Comparison of ENCODE assay signal across 17 cellular contexts in the genomic region with DNA sequence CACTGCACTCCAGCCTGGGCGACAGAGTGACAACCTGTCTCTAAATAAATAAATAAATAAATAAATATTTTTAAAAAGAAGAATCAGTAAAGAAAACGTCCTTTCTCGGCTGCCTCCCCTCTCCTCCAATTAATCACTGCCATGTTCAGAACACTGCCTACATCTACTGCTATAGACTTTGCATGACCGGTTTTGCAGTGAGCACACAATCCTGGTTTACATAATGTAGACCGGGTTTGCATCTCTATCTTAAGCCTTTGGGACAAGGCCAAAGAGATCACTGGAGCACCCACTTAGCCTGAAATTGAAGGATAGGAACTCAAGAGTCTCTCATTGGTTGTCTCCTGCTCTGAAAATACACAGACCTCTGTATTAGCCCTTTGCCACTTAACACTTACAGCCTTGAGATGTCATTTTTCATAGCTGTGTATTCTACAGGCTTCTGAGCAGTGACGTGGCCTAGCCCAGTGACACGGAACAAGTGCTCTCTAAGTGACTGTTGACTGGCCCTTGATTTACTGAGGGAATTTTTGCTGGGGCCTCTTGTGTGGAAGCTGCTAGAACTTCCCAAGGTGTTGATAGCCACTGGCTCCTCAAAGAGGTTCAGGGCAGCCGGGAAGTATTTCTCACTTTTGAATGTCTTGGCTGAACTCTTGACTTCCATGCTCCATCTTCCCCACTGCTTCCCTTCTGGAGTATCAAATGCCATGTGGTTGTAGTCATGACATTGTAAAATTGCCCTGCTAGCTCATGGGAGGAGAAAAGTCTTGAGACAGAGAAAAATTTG. TPM values are rescaled to one million over a fixed set of nuclear protein-coding genes. Genes with fewer than 3 reads are reported as not detected.
A peak's percentile ranks its signal among the peaks of the same experiment; 100 is the strongest.
DNase-seq lines count a peak whose midpoint lies in the region; ATAC-seq and TF ChIP-seq lines count a peak whose summit lies in the region.
"Had no signal": no experiment of that assay in that cellular context is flagged by ENCODE, and none has a peak within 500 bp of the region (broad histone marks: within the 10 kb centered on the region; RNA-seq: fewer than 3 reads in every experiment).

No MANE protein-coding gene starts in this region.

- peak overlapping the region; percentile 25 for H2AFZ ChIP-seq in osteoblast (ENCODE audit: low read length)

- DNase-seq in DMS79 (lab: John Stamatoyannopoulos, UW) (peak; percentile 38), NCI-H2029 treated with DMSO at 0.1 percent for 48 hours (lab: John Stamatoyannopoulos, UW) (peak; percentile 96), fibroblast of gingiva (ENCODE audit: low read depth) (peak; percentile 59), osteoblast (ENCODE audit: insufficient read length, low spot score, missing footprints) (no peak), mesothelial cell of epicardium (ENCODE audit: low spot score in 2 of 2, unreplicated experiment in 2 of 2) (no peak), DMS 273 treated with DMSO at 0.1 percent for 48 hours (lab: John Stamatoyannopoulos, UW) (no peak), iPS-NIHi7 (ENCODE audit: extremely low spot score) (no peak)
- DNase-seq: anterior cingulate cortex; CD4-positive, alpha-beta T cell; effector CD4-positive, alpha-beta T cell; naive thymus-derived CD8-positive, alpha-beta T cell; NCI-H774; SIG-M5; stimulated activated naive CD4-positive, alpha-beta T cell had no signal

- H3K4me3 Mint-ChIP-seq in mesothelial cell of epicardium: no peak overlapping the region
- H3K4me3 Mint-ChIP-seq: activated T-helper 17 cell treated with anti-CD3 and anti-CD28 coated beads, Interleukin-2, amount 50 U/mL, for 72 hours; CD4-positive, alpha-beta T cell; naive thymus-derived CD8-positive, alpha-beta T cell had no signal

- peaks cover 6% of the 10 kb centered on the region for H3K4me1 Mint-ChIP-seq in mesothelial cell of epicardium
- H3K4me1 Mint-ChIP-seq: activated T-helper 17 cell treated with anti-CD3 and anti-CD28 coated beads, Interleukin-2, amount 50 U/mL, for 72 hours; naive thymus-derived CD8-positive, alpha-beta T cell had no signal

- no peaks in the 10 kb centered on the region for H4K20me1 ChIP-seq in osteoblast (ENCODE audit: insufficient read depth, low read length)

- H3K27ac Mint-ChIP-seq in mesothelial cell of epicardium: no peak overlapping the region
- H3K27ac Mint-ChIP-seq: activated T-helper 17 cell treated with anti-CD3 and anti-CD28 coated beads, Interleukin-2, amount 50 U/mL, for 72 hours; CD4-positive, alpha-beta T cell; naive thymus-derived CD8-positive, alpha-beta T cell had no signal

- peaks cover 1% of the 10 kb centered on the region for H3K27me3 Mint-ChIP-seq in mesothelial cell of epicardium (ENCODE audit: low read depth)
- H3K27me3 Mint-ChIP-seq: CD4-positive, alpha-beta T cell had no signal

- no peaks in the 10 kb centered on the region for H3K36me3 ChIP-seq in osteoblast (ENCODE audit: insufficient read depth, low read length)
- H3K36me3 ChIP-seq: gastroesophageal sphincter had no signal

- peaks cover 2% of the 10 kb centered on the region for H3K9me3 ChIP-seq in osteoblast (ENCODE audit: low read depth, low read length)

- H3K4me1 ChIP-seq in osteoblast (ENCODE audit: insufficient read depth, low read length): peaks cover 32% of the 10 kb centered on the region
- H3K4me1 ChIP-seq: gastroesophageal sphincter had no signal

- peak overlapping the region; percentile 95 for H3K27ac ChIP-seq in osteoblast (ENCODE audit: low read depth, low read length)
- H3K27ac ChIP-seq: gastroesophageal sphincter had no signal

- peaks cover 13% of the 10 kb centered on the region for H3K9me3 Mint-ChIP-seq in mesothelial cell of epicardium

- TF ChIP-seq CTCF in osteoblast (IDR thresholded peaks at IDR 0.05; ENCODE audit: extremely low read depth, low read depth, low read length): no peak
- TF ChIP-seq CTCF in mesothelial cell of epicardium (IDR thresholded peaks at IDR 0.05; ENCODE audit: unreplicated experiment): no peak

- no peaks in the 10 kb centered on the region for H3K79me2 ChIP-seq in osteoblast (ENCODE audit: insufficient read depth, low read length)

- no peaks in the 10 kb centered on the region for H3K36me3 Mint-ChIP-seq in mesothelial cell of epicardium

- H3K4me3 ChIP-seq in osteoblast (ENCODE audit: insufficient read depth, low read length): no peak overlapping the region
- H3K4me3 ChIP-seq: gastroesophageal sphincter had no signal

- ATAC-seq in HG03196 (IDR thresholded peaks at IDR 0.05; ENCODE audit: unreplicated experiment): no peak
- ATAC-seq: activated T-helper 17 cell treated with anti-CD3 and anti-CD28 coated beads, Interleukin-2, amount 50 U/mL, for 72 hours; gastroesophageal sphincter; naive thymus-derived CD8-positive, alpha-beta T cell had no signal

- H3K4me2 ChIP-seq in osteoblast (ENCODE audit: insufficient read depth, low read length): peak overlapping the region; percentile 3

- no peaks in the 10 kb centered on the region for H3K27me3 ChIP-seq in osteoblast (ENCODE audit: insufficient read depth, low read length)
- H3K27me3 ChIP-seq: gastroesophageal sphincter had no signal

RNA-seq across cellular contexts. Expression of a gene that starts 45.3 kb away (rescaled TPM):
- total RNA-seq in osteoblast: 51.4 and 53.0 TPM in 2 replicates
- 68.0 to 80.6 TPM (median 71.1 TPM) in 3 replicates for total RNA-seq in mesothelial cell of epicardium
- total RNA-seq: CD4-positive, alpha-beta T cell; naive thymus-derived CD8-positive, alpha-beta T cell had no signal

Comparison
In these comparisons a context has a peak if more than half of its experiments do, and no peak if none do; other contexts are left out.
1. DNase-seq: peak in DMS79 (single experiment), NCI-H2029 treated with DMSO at 0.1 percent for 48 hours (single experiment) and fibroblast of gingiva (single experiment); none in osteoblast (single experiment), mesothelial cell of epicardium (0 of 2), DMS 273 treated with DMSO at 0.1 percent for 48 hours (single experiment) and iPS-NIHi7 (single experiment).